9 cellular contexts compared by ENCODE assay signal in genomic region chr18:55421612-55422381, GRCh38.
DNase-seq lines count a peak whose midpoint lies in the region; ATAC-seq and TF ChIP-seq lines count a peak whose summit lies in the region.
"Had no signal": no experiment of that assay in that cellular context is flagged by ENCODE, and none has a peak within 500 bp of the region (broad histone marks: within the 10 kb centered on the region; RNA-seq: fewer than 3 reads in every experiment).

No MANE protein-coding gene starts in this region.

- H3K4me1 Mint-ChIP-seq in neural progenitor cell, result peaks cover 64% of the 10 kb centered on the region

- no peaks in the 10 kb centered on the region for H3K27me3 ChIP-seq in neural progenitor cell
- H3K27me3 ChIP-seq in SJCRH30, result no peaks in the 10 kb centered on the region

- peaks cover 100% of the 10 kb centered on the region for H3K79me2 ChIP-seq in neural progenitor cell (ENCODE audit: low read depth)

- peaks cover 7% of the 10 kb centered on the region for H3K36me3 Mint-ChIP-seq in neural progenitor cell

- H3K4me3 ChIP-seq in neural progenitor cell, result no peak overlapping the region
- no peak overlapping the region for H3K4me3 ChIP-seq in SJCRH30

- H3K9me3 Mint-ChIP-seq in neural progenitor cell, result peaks cover 2% of the 10 kb centered on the region

- peaks cover 4% of the 10 kb centered on the region for H3K27me3 Mint-ChIP-seq in neural progenitor cell (ENCODE audit: insufficient read depth, low read depth)

- H2AFZ ChIP-seq in neural progenitor cell (replicated peaks), result no peak overlapping the region

- no peak for TF ChIP-seq CTCF in neural progenitor cell (IDR thresholded peaks at IDR 0.05)

- H3K36me3 ChIP-seq in neural progenitor cell (no peaks in the 10 kb centered on the region), SJCRH30 (no peaks in the 10 kb centered on the region)

- DNase-seq in Ammon's horn (ENCODE audit: low spot score) (peak; percentile 77), NCI-H446 treated with DMSO at 0.1 percent for 48 hours (lab: John Stamatoyannopoulos, UW) (peak; percentile 92), neural progenitor cell (ENCODE audit: low spot score) (no peak), SJCRH30 (no peak)
- no peak for DNase-seq in activated effector memory CD4-positive, alpha-beta T cell treated with Interleukin-2 at 50 U/mL for 16 hours
- DNase-seq: activated CD8-positive, alpha-beta memory T cell treated with anti-CD3 and anti-CD28 coated beads, Interleukin-2, amount 50 U/mL, for 4 hours had no signal

- no peak overlapping the region for H3K4me3 Mint-ChIP-seq in neural progenitor cell

- no peak overlapping the region for H3K9ac ChIP-seq in neural progenitor cell

- peaks cover 64% of the 10 kb centered on the region for H4K20me1 ChIP-seq in neural progenitor cell (ENCODE audit: low read depth)

- H3K4me1 ChIP-seq in neural progenitor cell (peaks cover 82% of the 10 kb centered on the region), SJCRH30 (no peaks in the 10 kb centered on the region; the same call in 1 of the 2 replicates)

- ATAC-seq in esophagus mucosa, result peak; percentile 80
- ATAC-seq in HG03442 (IDR thresholded peaks at IDR 0.05; ENCODE audit: unreplicated experiment), result no peak
- ATAC-seq in HG02884 (IDR thresholded peaks at IDR 0.05; ENCODE audit: unreplicated experiment), result no peak

- H3K9me3 ChIP-seq in neural progenitor cell (ENCODE audit: low read depth) (no peaks in the 10 kb centered on the region), SJCRH30 (replicated peaks) (no peaks in the 10 kb centered on the region)

- peak overlapping the region; percentile 28 for H3K27ac Mint-ChIP-seq in neural progenitor cell

- peak overlapping the region; percentile 71 for H3K27ac ChIP-seq in neural progenitor cell
- no peak overlapping the region for H3K27ac ChIP-seq in SJCRH30

- no peak overlapping the region for H3K4me2 ChIP-seq in neural progenitor cell

- H3F3A ChIP-seq in neural progenitor cell (ENCODE audit: low read depth), result peaks cover 27% of the 10 kb centered on the region

Comparison
In these comparisons a context has a peak if more than half of its experiments do, and no peak if none do; other contexts are left out.
1. DNase-seq: peak in Ammon's horn (single experiment) and NCI-H446 treated with DMSO at 0.1 percent for 48 hours (single experiment); none in neural progenitor cell (single experiment), activated effector memory CD4-positive, alpha-beta T cell treated with Interleukin-2 at 50 U/mL for 16 hours (single experiment) and SJCRH30 (0 of 2).